17 cellular contexts compared by ENCODE assay signal in the genomic region with DNA sequence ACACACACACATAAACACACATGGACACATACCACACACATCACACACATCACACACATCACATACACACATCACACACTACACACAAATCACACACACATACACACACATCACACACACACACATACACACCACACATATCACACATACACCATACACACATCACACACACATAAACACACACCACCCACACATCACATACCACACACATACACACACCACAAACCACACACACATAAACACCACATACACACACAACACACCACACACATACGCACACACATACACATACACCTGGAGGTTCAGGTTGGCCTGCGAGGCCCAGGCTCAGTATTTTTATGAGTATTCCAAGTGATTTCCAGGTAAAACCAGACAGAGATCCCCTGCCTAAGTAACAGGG.
DNase-seq lines count a peak whose midpoint lies in the region; ATAC-seq, FAIRE-seq and TF ChIP-seq lines count a peak whose summit lies in the region.
"Had no signal": no experiment of that assay in that cellular context is flagged by ENCODE, and none has a peak within 500 bp of the region (broad histone marks: within the 10 kb centered on the region; RNA-seq: fewer than 3 reads in every experiment).

No MANE protein-coding gene starts in this region.

- H3K4me1 Mint-ChIP-seq in WTC11, result no peaks in the 10 kb centered on the region
- H3K4me1 Mint-ChIP-seq: CD14-positive monocyte; CD8-positive, alpha-beta memory T cell had no signal

- H3K27me3 ChIP-seq in bronchial epithelial cell (ENCODE audit: control insufficient read depth, insufficient read depth, low read length) (no peaks in the 10 kb centered on the region), neuronal stem cell (ENCODE audit: control insufficient read depth in 3 of 3, insufficient read depth in 3 of 3, low read depth in 1 of 3, low read length in 3 of 3) (no peaks in the 10 kb centered on the region)

- no peak overlapping the region for H2AFZ ChIP-seq in neuronal stem cell (ENCODE audit: low read length)
- H2AFZ ChIP-seq: GM23248 had no signal

- H3K4me3 ChIP-seq in bronchial epithelial cell (ENCODE audit: low read depth, low read length) (no peak overlapping the region), neuronal stem cell (ENCODE audit: low read length in 2 of 2) (peak overlapping the region in 1 of 2 donors; percentile 58)
- H3K4me3 ChIP-seq: A549, GM23248 had no signal

- no peak overlapping the region for H2BK5ac ChIP-seq in neuronal stem cell (ENCODE audit: low read length)

- H3K9me3 ChIP-seq in neuronal stem cell (replicated peaks in 1 of 2; ENCODE audit: control insufficient read depth in 2 of 2, insufficient read depth in 1 of 2, low read depth in 1 of 2, low read length in 2 of 2), result peaks cover 0 to 2% of the 10 kb centered on the region in 2 donors
- H3K9me3 ChIP-seq: A549 had no signal

- no peaks in the 10 kb centered on the region for H3K79me1 ChIP-seq in neuronal stem cell (ENCODE audit: low read depth, low read length)

- no peak overlapping the region for H3K27ac Mint-ChIP-seq in WTC11
- H3K27ac Mint-ChIP-seq: CD14-positive monocyte; CD8-positive, alpha-beta memory T cell had no signal

- H3K4ac ChIP-seq in neuronal stem cell (ENCODE audit: low read length), result no peak overlapping the region

- H3K18ac ChIP-seq in neuronal stem cell (ENCODE audit: low read length), result no peak overlapping the region

- H3K36me3 ChIP-seq in bronchial epithelial cell (ENCODE audit: control insufficient read depth, insufficient read depth, low read length) (no peaks in the 10 kb centered on the region), neuronal stem cell (replicated peaks in 1 of 2; ENCODE audit: control insufficient read depth in 2 of 2, insufficient read depth in 2 of 2, low read length in 2 of 2) (no peaks in the 10 kb centered on the region)

- no peaks in the 10 kb centered on the region for H3K27me3 Mint-ChIP-seq in WTC11 (ENCODE audit: low read depth)
- H3K27me3 Mint-ChIP-seq: CD8-positive, alpha-beta memory T cell had no signal

- H2BK12ac ChIP-seq in neuronal stem cell (ENCODE audit: low read length), result no peak overlapping the region

- H3K4me3 Mint-ChIP-seq in WTC11, result no peak overlapping the region
- H3K4me3 Mint-ChIP-seq: CD14-positive monocyte; CD8-positive, alpha-beta memory T cell had no signal

- no peak overlapping the region for H2BK120ac ChIP-seq in neuronal stem cell (ENCODE audit: low read depth, low read length)

- DNase-seq in HTR-8/SVneo (ENCODE audit: insufficient read length, low spot score) (no peak), bronchial epithelial cell (ENCODE audit: low read depth) (no peak), neuronal stem cell (ENCODE audit: low spot score) (no peak), omental fat pad (ENCODE audit: low spot score) (no peak), WTC11 (ENCODE audit: low spot score) (no peak), AG08396 (ENCODE audit: low spot score) (no peak)
- no peak for DNase-seq in activated CD8-positive, alpha-beta memory T cell treated with anti-CD3 and anti-CD28 coated beads for 24 hours
- DNase-seq: Caco-2; CD8-positive, alpha-beta memory T cell; DND-41; GF-D8; GM23248; H7; KBM-7 had no signal

- TF ChIP-seq CTCF in bronchial epithelial cell (IDR thresholded peaks at IDR 0.05; ENCODE audit: insufficient read depth, low read length, severe bottlenecking) (no peak), omental fat pad (IDR thresholded peaks at IDR 0.05) (no peak), WTC11 (IDR thresholded peaks at IDR 0.05) (no peak)

- H3K9me3 Mint-ChIP-seq in WTC11, result no peaks in the 10 kb centered on the region
- H3K9me3 Mint-ChIP-seq: CD14-positive monocyte; CD8-positive, alpha-beta memory T cell had no signal

- no peak overlapping the region for H4K91ac ChIP-seq in neuronal stem cell (ENCODE audit: low read depth, low read length, poor library complexity)

- H3K4me1 ChIP-seq in neuronal stem cell (ENCODE audit: control insufficient read depth in 2 of 2, insufficient read depth in 1 of 2, low read depth in 1 of 2, low read length in 2 of 2), result peaks cover 0 to 2% of the 10 kb centered on the region in 2 donors

- FAIRE-seq in HTR-8/SVneo (lab: Jason Lieb, UNC) (peak; percentile 99), bronchial epithelial cell (lab: Jason Lieb, UNC) (peak; percentile 95)
- FAIRE-seq: A549, GM18507 had no signal

- CTCF ChIA-PET in WTC11 (lab: Charles Lee), result interaction anchor here (1.2 kb wide), 1 partner anchor 96 kb away, joined by 3 read pairs; no protein-coding TSS in a partner anchor

- no peak overlapping the region for H2BK15ac ChIP-seq in neuronal stem cell (ENCODE audit: low read length)

- H3K14ac ChIP-seq in neuronal stem cell (ENCODE audit: low read length), result no peak overlapping the region

- peak overlapping the region; percentile 14 for H3K9ac ChIP-seq in neuronal stem cell (ENCODE audit: low read depth, low read length, poor library complexity)
- H3K9ac ChIP-seq: GM23248 had no signal

- H3K27ac ChIP-seq in neuronal stem cell (replicated peaks; ENCODE audit: low read length), result no peak overlapping the region
- H3K27ac ChIP-seq: A549, GM23248 had no signal

- H3K23ac ChIP-seq in neuronal stem cell (ENCODE audit: low read depth, low read length, poor library complexity), result no peak overlapping the region

- no peak overlapping the region for H3K4me2 ChIP-seq in neuronal stem cell (ENCODE audit: insufficient read depth, low read length, poor library complexity, severe bottlenecking)
- H3K4me2 ChIP-seq: A549 had no signal

- ATAC-seq in omental fat pad (ENCODE audit: low FRiP score) (no peak), WTC11 (no peak)
- ATAC-seq: A549 had no signal

- no peaks in the 10 kb centered on the region for H3K36me3 Mint-ChIP-seq in WTC11
- H3K36me3 Mint-ChIP-seq: CD14-positive monocyte; CD8-positive, alpha-beta memory T cell had no signal

- POLR2A ChIA-PET in WTC11 (lab: Charles Lee), result no interaction called here

- no peak overlapping the region for H2AK5ac ChIP-seq in neuronal stem cell (ENCODE audit: low read depth, low read length)

- WGBS in neuronal stem cell (ENCODE audit: extremely low coverage in 2 of 2, insufficient read length in 2 of 2, insufficient replicate concordance in 1 of 2), 2 donors, result 100% methylated on average over 1 of the region's 2 CpGs; no CpG with 5 or more reads in 1 of the 2 donors

- no peak overlapping the region for H4K8ac ChIP-seq in neuronal stem cell (ENCODE audit: low read depth, low read length)

TF ChIP-seq in WTC11, 78 proteins besides CTCF, POLR2A, EP300 and RAD21:
- TF ChIP-seq EMX1 (CRISPR knock-in tag; IDR thresholded peaks at IDR 0.05) (no peak), ZNF219 (CRISPR knock-in tag; IDR thresholded peaks at IDR 0.05; ENCODE audit: borderline replicate concordance) (no peak), JUN (CRISPR knock-in tag; IDR thresholded peaks at IDR 0.05) (no peak)
- TF ChIP-seq, protein P1, sequence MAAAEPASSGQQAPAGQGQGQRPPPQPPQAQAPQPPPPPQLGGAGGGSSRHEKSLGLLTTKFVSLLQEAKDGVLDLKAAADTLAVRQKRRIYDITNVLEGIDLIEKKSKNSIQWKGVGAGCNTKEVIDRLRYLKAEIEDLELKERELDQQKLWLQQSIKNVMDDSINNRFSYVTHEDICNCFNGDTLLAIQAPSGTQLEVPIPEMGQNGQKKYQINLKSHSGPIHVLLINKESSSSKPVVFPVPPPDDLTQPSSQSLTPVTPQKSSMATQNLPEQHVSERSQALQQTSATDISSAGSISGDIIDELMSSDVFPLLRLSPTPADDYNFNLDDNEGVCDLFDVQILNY (CRISPR knock-in tag; IDR thresholded peaks at IDR 0.05), result no peak
